In the genomic region with DNA sequence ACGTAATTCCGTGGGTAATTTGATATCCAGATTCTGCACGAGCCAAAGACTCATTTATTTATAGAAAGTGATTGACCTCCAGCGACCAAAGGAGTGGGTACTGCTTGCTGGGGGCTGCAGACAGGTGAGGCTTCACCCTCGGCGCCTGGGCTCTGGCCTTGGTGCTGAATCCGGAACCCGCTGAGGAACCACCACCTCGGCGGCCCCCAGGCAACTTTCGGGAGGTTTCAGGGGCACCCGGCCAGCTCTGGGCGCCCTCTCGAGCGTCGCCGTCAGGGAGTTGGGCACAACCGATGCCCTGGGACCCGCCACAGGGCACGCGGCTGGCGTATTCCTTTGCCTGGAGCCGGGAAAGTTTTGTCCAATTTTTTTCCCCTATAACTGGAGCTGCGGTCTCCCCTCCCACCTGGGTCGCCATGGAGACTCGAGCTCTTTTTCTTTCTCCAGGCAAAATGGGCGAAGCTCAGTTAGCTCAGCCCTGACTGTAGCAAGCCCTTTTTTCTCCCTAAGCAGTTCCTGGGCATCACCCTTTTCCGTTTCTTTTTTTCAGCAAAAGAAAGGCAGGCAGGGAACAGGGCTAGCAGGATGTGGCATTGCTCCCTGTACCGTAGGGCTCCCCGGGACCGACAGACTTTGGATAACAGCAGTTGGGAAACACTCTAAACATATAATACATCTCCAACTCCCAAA, we compare ENCODE assay signal across 9 cellular contexts. TPM values are rescaled to one million over a fixed set of nuclear protein-coding genes. Genes with fewer than 3 reads are reported as not detected.
DNase-seq lines count a peak whose midpoint lies in the region; ATAC-seq and TF ChIP-seq lines count a peak whose summit lies in the region.
"Had no signal": no experiment of that assay in that cellular context is flagged by ENCODE, and none has a peak within 500 bp of the region (broad histone marks: within the 10 kb centered on the region; RNA-seq: fewer than 3 reads in every experiment).

No MANE protein-coding gene starts in this region.

- DNase-seq in COLO829 (ENCODE audit: low spot score) (peak; percentile 8), kidney glomerular epithelial cell (lab: John Stamatoyannopoulos, UW) (peak; percentile 19), foreskin melanocyte (no peak), H4 (ENCODE audit: low spot score) (no peak)
- peak; percentile 17 for DNase-seq in activated CD8-positive, alpha-beta T cell treated with anti-CD3 and anti-CD28 coated beads for 36 hours
- no peak for DNase-seq in stimulated activated naive CD4-positive, alpha-beta T cell treated with Interleukin-2 at 50 U/mL for 16 hours (lab: John Stamatoyannopoulos, UW)

- peaks cover 21% of the 10 kb centered on the region for H3K4me1 ChIP-seq in HUES48 (ENCODE audit: control insufficient read depth, insufficient read depth, low read length)

- CTCF ChIA-PET in activated CD8-positive, alpha-beta T cell treated with anti-CD3 and anti-CD28 coated beads for 36 hours (lab: Charles Lee), result no interaction called here

- TF ChIP-seq CTCF in activated CD8-positive, alpha-beta T cell treated with anti-CD3 and anti-CD28 coated beads for 36 hours (IDR thresholded peaks at IDR 0.05), result no peak

- peaks cover 4% of the 10 kb centered on the region for H3K4me1 Mint-ChIP-seq in activated CD8-positive, alpha-beta T cell treated with anti-CD3 and anti-CD28 coated beads for 36 hours (ENCODE audit: low read depth)

- intact Hi-C loops in activated CD8-positive, alpha-beta T cell treated with anti-CD3 and anti-CD28 coated beads for 36 hours (cut with micrococcal nuclease), result no loop called here

- H3K27me3 Mint-ChIP-seq in activated CD8-positive, alpha-beta T cell treated with anti-CD3 and anti-CD28 coated beads for 36 hours, result peaks cover 50% of the 10 kb centered on the region

- H3K4me3 ChIP-seq in HUES48 (ENCODE audit: low read depth, low read length), result peak overlapping the region; percentile 60
- H3K4me3 ChIP-seq: esophagus muscularis mucosa had no signal

- no peak overlapping the region for H3K27ac ChIP-seq in HUES48 (ENCODE audit: low read depth, low read length)
- H3K27ac ChIP-seq: esophagus muscularis mucosa had no signal

- no peaks in the 10 kb centered on the region for H3K9me3 Mint-ChIP-seq in activated CD8-positive, alpha-beta T cell treated with anti-CD3 and anti-CD28 coated beads for 36 hours

- no peak overlapping the region for H3K27ac Mint-ChIP-seq in activated CD8-positive, alpha-beta T cell treated with anti-CD3 and anti-CD28 coated beads for 36 hours

- peaks cover 18% of the 10 kb centered on the region for H3K27me3 ChIP-seq in HUES48 (ENCODE audit: control insufficient read depth, insufficient read depth, low read length)

- POLR2A ChIA-PET in activated CD8-positive, alpha-beta T cell treated with anti-CD3 and anti-CD28 coated beads for 36 hours (lab: Charles Lee), result no interaction called here

- H3K36me3 ChIP-seq in HUES48 (ENCODE audit: control insufficient read depth, insufficient read depth, low read length), result no peaks in the 10 kb centered on the region
- H3K36me3 ChIP-seq: esophagus muscularis mucosa had no signal

- H3K4me3 Mint-ChIP-seq in activated CD8-positive, alpha-beta T cell treated with anti-CD3 and anti-CD28 coated beads for 36 hours, result no peak overlapping the region

- no peaks in the 10 kb centered on the region for H3K9me3 ChIP-seq in HUES48 (ENCODE audit: control insufficient read depth, insufficient read depth, low read length)
- H3K9me3 ChIP-seq: esophagus muscularis mucosa had no signal

- ATAC-seq in activated CD8-positive, alpha-beta T cell treated with anti-CD3 and anti-CD28 coated beads for 36 hours, result no peak
- ATAC-seq in HG03460 (IDR thresholded peaks at IDR 0.05; ENCODE audit: unreplicated experiment), result no peak

- H3K9ac ChIP-seq in HUES48 (ENCODE audit: low read depth, low read length), result no peak overlapping the region

- H3K36me3 Mint-ChIP-seq in activated CD8-positive, alpha-beta T cell treated with anti-CD3 and anti-CD28 coated beads for 36 hours (ENCODE audit: low read depth), result no peaks in the 10 kb centered on the region

RNA-seq across cellular contexts. Expression of a gene that starts 1.9 kb away (rescaled TPM):
- not detected for total RNA-seq in activated CD8-positive, alpha-beta T cell treated with anti-CD3 and anti-CD28 coated beads for 36 hours
- total RNA-seq in H4 (2014; rRNA removed; shearing (Covaris generic)), result not detected in 2 replicates

Comparison
In these comparisons a context has a peak if more than half of its experiments do, and no peak if none do; other contexts are left out.
1. DNase-seq: peak in COLO829 (single experiment), activated CD8-positive, alpha-beta T cell treated with anti-CD3 and anti-CD28 coated beads for 36 hours (single experiment) and kidney glomerular epithelial cell (single experiment); none in foreskin melanocyte (single experiment), H4 (single experiment) and stimulated activated naive CD4-positive, alpha-beta T cell treated with Interleukin-2 at 50 U/mL for 16 hours (single experiment).